Comparison of ENCODE assay signal across 8 cellular contexts in genomic region chr1:113905435-113905861, GRCh38. TPM values are rescaled to one million over a fixed set of nuclear protein-coding genes. Genes with fewer than 3 reads are reported as not detected.
DNase-seq lines count a peak whose midpoint lies in the region; ATAC-seq and TF ChIP-seq lines count a peak whose summit lies in the region.

No MANE protein-coding gene starts in this region.

- no peaks in the 10 kb centered on the region for H3K9me3 ChIP-seq in neutrophil

- no peak for DNase-seq in activated T-cell treated with anti-CD3 and anti-CD28 coated beads, Interleukin-2, amount 50 U/mL, for 24 hours
- DNase-seq in activated T-cell treated with anti-CD3 and anti-CD28 coated beads, Interleukin-2, amount 50 U/mL, for 1 hour: no peak
- no peak for DNase-seq in epithelial cell of proximal tubule (ENCODE audit: low read depth)
- DNase-seq in putamen (ENCODE audit: low spot score): no peak

- TF ChIP-seq CTCF in epithelial cell of proximal tubule (conservative IDR thresholded peaks at IDR 0.05; ENCODE audit: low read depth, low read length) (no peak), neutrophil (IDR thresholded peaks at IDR 0.05) (no peak)

- peak overlapping the region; percentile 98 for H3K27ac Mint-ChIP-seq in activated T-cell treated with anti-CD3 and anti-CD28 coated beads, Interleukin-2, amount 50 U/mL, for 24 hours

- no peaks in the 10 kb centered on the region for H3K9me3 Mint-ChIP-seq in activated T-cell treated with anti-CD3 and anti-CD28 coated beads, Interleukin-2, amount 50 U/mL, for 24 hours

- peak overlapping the region; percentile 98 for H3K4me3 Mint-ChIP-seq in activated T-cell treated with anti-CD3 and anti-CD28 coated beads, Interleukin-2, amount 50 U/mL, for 24 hours

- H3K4me3 ChIP-seq in epithelial cell of proximal tubule (ENCODE audit: low read depth, low read length) (peak overlapping the region; percentile 91), neutrophil (ENCODE audit: low read depth in 1 of 2, low read length in 1 of 2) (peak overlapping the region; percentile 70 to 83)

- H3K27me3 ChIP-seq in neutrophil: no peaks in the 10 kb centered on the region

- H3K4me1 Mint-ChIP-seq in activated T-cell treated with anti-CD3 and anti-CD28 coated beads, Interleukin-2, amount 50 U/mL, for 24 hours (ENCODE audit: low read depth): peaks cover 53% of the 10 kb centered on the region

- no peaks in the 10 kb centered on the region for H3K36me3 ChIP-seq in neutrophil

- peaks cover 68 to 72% of the 10 kb centered on the region in 2 experiments for H3K4me1 ChIP-seq in neutrophil (ENCODE audit: control insufficient read depth in 1 of 2, insufficient read depth in 1 of 2, low read depth in 1 of 2, low read length in 1 of 2)

- no peaks in the 10 kb centered on the region for H3K27me3 Mint-ChIP-seq in activated T-cell treated with anti-CD3 and anti-CD28 coated beads, Interleukin-2, amount 50 U/mL, for 24 hours

- peaks cover 85% of the 10 kb centered on the region for H3K36me3 Mint-ChIP-seq in activated T-cell treated with anti-CD3 and anti-CD28 coated beads, Interleukin-2, amount 50 U/mL, for 24 hours (ENCODE audit: low read depth)

- ATAC-seq in HG03135 (IDR thresholded peaks at IDR 0.05; ENCODE audit: unreplicated experiment) (peak; percentile 10), SK-N-SH treated with all-trans-retinoic acid at 6 μM for 48 hours (peak; percentile 7), GM19351 (IDR thresholded peaks at IDR 0.05; ENCODE audit: unreplicated experiment) (no peak)

- peak overlapping the region; percentile 93 for H3K27ac ChIP-seq in neutrophil

TF ChIP-seq in SK-N-SH treated with all-trans-retinoic acid at 6 μM for 48 hours, 23 proteins besides CTCF, POLR2A, EP300 and RAD21:
- no peak for TF ChIP-seq CREB5 (CRISPR knock-in tag; IDR thresholded peaks at IDR 0.05; ENCODE audit: low read depth)
- no peak for TF ChIP-seq ZNF8 (CRISPR knock-in tag; IDR thresholded peaks at IDR 0.05)
- TF ChIP-seq PATZ1 (CRISPR knock-in tag; IDR thresholded peaks at IDR 0.05; ENCODE audit: borderline replicate concordance): no peak
- no peak for TF ChIP-seq RARB (CRISPR knock-in tag; IDR thresholded peaks at IDR 0.05)
- TF ChIP-seq ESRRG (CRISPR knock-in tag; IDR thresholded peaks at IDR 0.05): no peak
- no peak for TF ChIP-seq CSRNP3 (CRISPR knock-in tag; IDR thresholded peaks at IDR 0.05)
- TF ChIP-seq OSR1 (CRISPR knock-in tag; IDR thresholded peaks at IDR 0.05): no peak
- no peak for TF ChIP-seq ZNF565 (CRISPR knock-in tag; conservative IDR thresholded peaks at IDR 0.05; ENCODE audit: low read depth)
- TF ChIP-seq TOX (CRISPR knock-in tag; IDR thresholded peaks at IDR 0.05; ENCODE audit: borderline replicate concordance): no peak
- TF ChIP-seq ZFP30 (CRISPR knock-in tag; IDR thresholded peaks at IDR 0.05): no peak
- no peak for TF ChIP-seq ZC3H10 (CRISPR knock-in tag; IDR thresholded peaks at IDR 0.05)
- no peak for TF ChIP-seq ARNTL (CRISPR knock-in tag; IDR thresholded peaks at IDR 0.05; ENCODE audit: borderline replicate concordance, low read depth)
TF ChIP-seq in SK-N-SH treated with all-trans-retinoic acid at 6 μM for 48 hours: peak in this region for 0.

RNA-seq across cellular contexts. Expression of gene DCLRE1B, which starts 0.3 kb away (rescaled TPM):
- total RNA-seq in epithelial cell of proximal tubule: 7.0 and 14.1 TPM in 2 replicates

RNA-seq across cellular contexts. Expression of gene AP4B1, which starts 0.8 kb away (rescaled TPM):
- total RNA-seq in epithelial cell of proximal tubule: 9.8 and 12.3 TPM in 2 replicates

RNA-seq across cellular contexts. Expression of gene BCL2L15, which starts 18.1 kb away (rescaled TPM):
- total RNA-seq in epithelial cell of proximal tubule: 0.06 and 0.14 TPM in 2 replicates

RNA-seq across cellular contexts. Expression of gene HIPK1, which starts 23.7 kb away (rescaled TPM):
- total RNA-seq in epithelial cell of proximal tubule: 12.7 and 19.2 TPM in 2 replicates

RNA-seq across cellular contexts. Expression of gene PTPN22, which starts 33.9 kb away (rescaled TPM):
- 0.07 TPM in 1 of 2 replicates, not detected in the other for total RNA-seq in epithelial cell of proximal tubule
